In the genomic region with DNA sequence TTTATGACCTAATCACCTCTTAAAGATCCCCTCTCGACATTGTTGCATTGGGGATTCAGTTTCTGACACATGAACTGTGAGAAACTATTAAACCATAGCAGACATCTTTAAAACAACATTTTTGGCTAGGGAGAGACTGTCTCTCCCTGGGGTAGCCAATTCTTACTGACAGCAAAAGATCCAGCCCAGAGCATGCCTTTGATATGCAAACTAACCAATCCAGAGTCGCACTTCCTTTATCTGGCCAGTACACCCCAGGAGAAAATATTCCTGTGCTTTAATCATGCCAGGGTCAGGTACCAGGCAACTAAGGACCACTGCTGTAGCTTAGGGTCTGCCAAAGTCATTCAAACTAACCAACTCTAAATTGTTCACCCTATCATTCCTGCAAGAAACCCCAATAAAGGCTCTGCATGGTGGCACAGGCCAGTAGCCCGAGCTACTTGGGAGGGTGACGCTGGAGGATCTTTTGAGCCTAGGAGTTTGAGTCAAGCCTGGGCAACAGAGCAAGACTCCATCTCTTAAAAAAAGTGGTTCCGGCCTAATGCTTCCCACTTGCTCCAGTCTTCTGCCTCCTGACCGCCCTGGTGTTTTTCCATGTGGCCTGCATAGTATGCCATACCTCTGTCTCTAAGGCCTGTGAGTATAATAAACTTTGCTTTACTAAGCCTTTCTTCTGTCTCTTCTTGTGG, we compare ENCODE assay signal across 20 cellular contexts.
A peak's percentile ranks its signal among the peaks of the same experiment; 100 is the strongest.
DNase-seq lines count a peak whose midpoint lies in the region; ATAC-seq, FAIRE-seq and TF ChIP-seq lines count a peak whose summit lies in the region.
"Had no signal": no experiment of that assay in that cellular context is flagged by ENCODE, and none has a peak within 500 bp of the region (broad histone marks: within the 10 kb centered on the region; RNA-seq: fewer than 3 reads in every experiment).

No MANE protein-coding gene starts in this region.

- no peak overlapping the region for H3K27ac ChIP-seq in GM12878 (ENCODE audit: control insufficient read depth, insufficient read depth)

- in situ Hi-C loops in GM12878 (cut with MboI) (no loop called here), G401 (cut with HindIII; ENCODE audit: low sequenced_read_pairs) (no loop called here)

- no peaks in the 10 kb centered on the region for H4K20me1 ChIP-seq in GM12878 (ENCODE audit: control insufficient read depth, insufficient read depth)

- peaks cover 36% of the 10 kb centered on the region for H3K27me3 Mint-ChIP-seq in activated T-cell treated with anti-CD3 and anti-CD28 coated beads, Interleukin-2, amount 50 U/mL, for 72 hours (ENCODE audit: low read depth)
- H3K27me3 Mint-ChIP-seq: B cell; CD4-positive, alpha-beta T cell had no signal

- CTCF ChIA-PET in GM12878 (lab: Yijun Ruan, JAX) = no interaction called here

- intact Hi-C loops in GM12878 (cut with micrococcal nuclease; ENCODE audit: unreplicated experiment) = no loop called here

- no peak for DNase-seq in activated T-cell treated with anti-CD3 and anti-CD28 coated beads, Interleukin-2, amount 50 U/mL, for 72 hours
- no peak for DNase-seq in activated T-cell treated with anti-CD3 and anti-CD28 coated beads, Interleukin-2, amount 50 U/mL, for 1 hour
- no peak for DNase-seq in GM12878 (ENCODE audit: low read depth, low spot score)
- peak; percentile 23 for DNase-seq in iPS-NIHi7 (ENCODE audit: extremely low spot score)
- no peak for DNase-seq in AML-193 (lab: John Stamatoyannopoulos, UW)
- no peak for DNase-seq in G401 (ENCODE audit: low spot score)
- DNase-seq in DMS 273 treated with DMSO at 0.1 percent for 48 hours (lab: John Stamatoyannopoulos, UW) = no peak
- DNase-seq: 8988T; ACHN; C1 segment of cervical spinal cord; Calu3; CD4-positive, alpha-beta T cell; DMS79 treated with DMSO at 0.1 percent for 48 hours; EL; GF-D8; IMR-90; KG1 had no signal

- no peaks in the 10 kb centered on the region for H3K36me3 ChIP-seq in GM12878 (ENCODE audit: control insufficient read depth in 2 of 2, insufficient read depth in 2 of 2, low read length in 1 of 2)
- H3K36me3 ChIP-seq: HAP-1 had no signal

- H3K4me3 ChIP-seq in GM12878 = no peak overlapping the region
- H3K4me3 ChIP-seq: HAP-1 had no signal

- no peaks in the 10 kb centered on the region for H3K9me3 ChIP-seq in GM12878 (replicated peaks; ENCODE audit: control insufficient read depth, insufficient read depth, low read length)
- H3K9me3 ChIP-seq: HAP-1 had no signal

- TF ChIP-seq CTCF in GM12878 (IDR thresholded peaks at IDR 0.05 in 2 of 3, conservative IDR thresholded peaks at IDR 0.05 in 1 of 3; ENCODE audit: control insufficient read depth in 2 of 3, extremely low read depth in 1 of 3, insufficient read depth in 1 of 3, low read depth in 3 of 3, low read length in 3 of 3) = no peak

- TF ChIP-seq RAD21 in GM12878 (IDR thresholded peaks at IDR 0.05; ENCODE audit: insufficient read depth, low read depth, low read length) = no peak

- ATAC-seq in activated T-cell treated with anti-CD3 and anti-CD28 coated beads, Interleukin-2, amount 50 U/mL, for 72 hours (replicated peaks in 1 of 2) = no peak
- ATAC-seq in GM12878 = no peak
- no peak for ATAC-seq in HG02870 (IDR thresholded peaks at IDR 0.05; ENCODE audit: unreplicated experiment)

- POLR2A ChIA-PET in GM12878 (lab: Charles Lee) = no interaction called here

- 42% methylated on average over 6 of the region's 6 CpGs for WGBS in GM12878 (ENCODE audit: insufficient coverage, insufficient replicate concordance, low lambda C conversion rate, missing lambda C conversion rate)

- H3K4me1 Mint-ChIP-seq in activated T-cell treated with anti-CD3 and anti-CD28 coated beads, Interleukin-2, amount 50 U/mL, for 72 hours (ENCODE audit: low read depth) = peaks cover 4% of the 10 kb centered on the region
- H3K4me1 Mint-ChIP-seq: B cell had no signal

- H3K4me1 ChIP-seq in GM12878 (ENCODE audit: control insufficient read depth, insufficient read depth, low read length) = no peaks in the 10 kb centered on the region
- H3K4me1 ChIP-seq: HAP-1 had no signal

- no TSS peak for BruUV-seq in GM12878 (replicated peaks; lab: Mats Ljungman, UMichigan)

- H3K4me3 Mint-ChIP-seq in activated T-cell treated with anti-CD3 and anti-CD28 coated beads, Interleukin-2, amount 50 U/mL, for 72 hours = no peak overlapping the region
- H3K4me3 Mint-ChIP-seq: B cell; CD4-positive, alpha-beta T cell had no signal

- RAD21 ChIA-PET in GM12878 (lab: Charles Lee; ENCODE audit: unreplicated experiment) = no interaction called here

- peaks cover 0 to 3% of the 10 kb centered on the region in 2 donors for H3K9me3 Mint-ChIP-seq in activated T-cell treated with anti-CD3 and anti-CD28 coated beads, Interleukin-2, amount 50 U/mL, for 72 hours
- H3K9me3 Mint-ChIP-seq: CD4-positive, alpha-beta T cell had no signal

- no peak for FAIRE-seq in GM12878 (lab: Jason Lieb, UNC)

- H2AFZ ChIP-seq in GM12878 (ENCODE audit: control insufficient read depth, low read depth, low read length) = no peak overlapping the region

- no peaks in the 10 kb centered on the region for H3K36me3 Mint-ChIP-seq in activated T-cell treated with anti-CD3 and anti-CD28 coated beads, Interleukin-2, amount 50 U/mL, for 72 hours (ENCODE audit: insufficient read depth in 2 of 2)

- H3K9ac ChIP-seq in GM12878 (ENCODE audit: control insufficient read depth, insufficient read depth, low read length) = no peak overlapping the region

- no peak overlapping the region for H3K4me2 ChIP-seq in GM12878 (ENCODE audit: control insufficient read depth, insufficient read depth)

- SMC1A ChIA-PET in GM12878 (lab: Charles Lee; ENCODE audit: uncharacterized antibody, unreplicated experiment) = no interaction called here

- no peak for TF ChIP-seq POLR2A in GM12878 (IDR thresholded peaks at IDR 0.05; ENCODE audit: low read depth, low read length)

- H3K79me2 ChIP-seq in GM12878 (ENCODE audit: control insufficient read depth, insufficient read depth, low read length) = no peaks in the 10 kb centered on the region

- no peak for TF ChIP-seq EP300 in GM12878 (IDR thresholded peaks at IDR 0.05; ENCODE audit: borderline replicate concordance in 1 of 2, control insufficient read depth in 1 of 2, low read depth in 2 of 2, low read length in 2 of 2)

- no peaks in the 10 kb centered on the region for H3K27me3 ChIP-seq in GM12878 (replicated peaks in 1 of 2; ENCODE audit: control insufficient read depth in 2 of 2, insufficient read depth in 2 of 2, low read length in 1 of 2)

- H3K27ac Mint-ChIP-seq in activated T-cell treated with anti-CD3 and anti-CD28 coated beads, Interleukin-2, amount 50 U/mL, for 72 hours = peak overlapping the region; percentile 13
- H3K27ac Mint-ChIP-seq: B cell; CD4-positive, alpha-beta T cell had no signal

TF ChIP-seq in GM12878, 131 proteins besides CTCF, POLR2A, EP300 and RAD21:
- TF ChIP-seq, protein P1, sequence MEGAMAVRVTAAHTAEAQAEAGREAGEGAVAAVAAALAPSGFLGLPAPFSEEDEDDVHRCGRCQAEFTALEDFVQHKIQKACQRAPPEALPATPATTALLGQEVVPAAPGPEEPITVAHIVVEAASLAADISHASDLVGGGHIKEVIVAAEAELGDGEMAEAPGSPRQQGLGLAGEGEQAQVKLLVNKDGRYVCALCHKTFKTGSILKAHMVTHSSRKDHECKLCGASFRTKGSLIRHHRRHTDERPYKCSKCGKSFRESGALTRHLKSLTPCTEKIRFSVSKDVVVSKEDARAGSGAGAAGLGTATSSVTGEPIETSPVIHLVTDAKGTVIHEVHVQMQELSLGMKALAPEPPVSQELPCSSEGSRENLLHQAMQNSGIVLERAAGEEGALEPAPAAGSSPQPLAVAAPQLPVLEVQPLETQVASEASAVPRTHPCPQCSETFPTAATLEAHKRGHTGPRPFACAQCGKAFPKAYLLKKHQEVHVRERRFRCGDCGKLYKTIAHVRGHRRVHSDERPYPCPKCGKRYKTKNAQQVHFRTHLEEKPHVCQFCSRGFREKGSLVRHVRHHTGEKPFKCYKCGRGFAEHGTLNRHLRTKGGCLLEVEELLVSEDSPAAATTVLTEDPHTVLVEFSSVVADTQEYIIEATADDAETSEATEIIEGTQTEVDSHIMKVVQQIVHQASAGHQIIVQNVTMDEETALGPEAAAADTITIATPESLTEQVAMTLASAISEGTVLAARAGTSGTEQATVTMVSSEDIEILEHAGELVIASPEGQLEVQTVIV (IDR thresholded peaks at IDR 0.05; ENCODE audit: borderline replicate concordance, partially characterized antibody) = no peak
- TF ChIP-seq SPI1 (IDR thresholded peaks at IDR 0.05; ENCODE audit: borderline replicate concordance, insufficient read depth, low read depth, low read length) = peak; percentile 37; the same call in 1 of the 2 replicates
- TF ChIP-seq, protein P2, sequence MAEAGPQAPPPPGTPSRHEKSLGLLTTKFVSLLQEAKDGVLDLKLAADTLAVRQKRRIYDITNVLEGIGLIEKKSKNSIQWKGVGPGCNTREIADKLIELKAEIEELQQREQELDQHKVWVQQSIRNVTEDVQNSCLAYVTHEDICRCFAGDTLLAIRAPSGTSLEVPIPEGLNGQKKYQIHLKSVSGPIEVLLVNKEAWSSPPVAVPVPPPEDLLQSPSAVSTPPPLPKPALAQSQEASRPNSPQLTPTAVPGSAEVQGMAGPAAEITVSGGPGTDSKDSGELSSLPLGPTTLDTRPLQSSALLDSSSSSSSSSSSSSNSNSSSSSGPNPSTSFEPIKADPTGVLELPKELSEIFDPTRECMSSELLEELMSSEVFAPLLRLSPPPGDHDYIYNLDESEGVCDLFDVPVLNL (IDR thresholded peaks at IDR 0.05; ENCODE audit: low read depth, low read length) = no peak
- TF ChIP-seq HDAC6 (IDR thresholded peaks at IDR 0.05; ENCODE audit: unreplicated experiment) = no peak
TF ChIP-seq in GM12878: peak in this region for 1.
